1 cellular context compared by ENCODE assay signal in the genomic region with DNA sequence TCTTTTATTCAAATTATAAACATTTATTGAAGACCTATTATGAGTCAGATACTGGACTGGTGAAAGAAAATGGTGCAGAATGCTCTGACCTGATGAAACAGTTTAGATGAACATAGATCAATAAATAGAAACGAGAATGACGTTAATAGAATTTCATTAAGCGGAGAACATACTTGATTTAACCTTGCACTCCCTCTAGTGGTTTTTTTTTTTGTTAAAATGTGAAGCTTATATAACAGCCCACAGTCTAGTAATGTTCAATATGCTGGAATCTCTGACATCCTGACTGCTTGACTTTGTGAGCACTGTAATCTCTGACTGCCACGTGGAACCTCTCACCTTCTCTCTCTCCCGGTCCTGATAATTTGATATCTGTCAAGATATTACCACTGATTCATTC.
TF ChIP-seq lines count a peak whose summit lies in the region.

No MANE protein-coding gene starts in this region.

TF ChIP-seq in H1, 55 proteins besides CTCF, POLR2A, EP300 and RAD21 (continued from another document):
- TF ChIP-seq, protein P1, sequence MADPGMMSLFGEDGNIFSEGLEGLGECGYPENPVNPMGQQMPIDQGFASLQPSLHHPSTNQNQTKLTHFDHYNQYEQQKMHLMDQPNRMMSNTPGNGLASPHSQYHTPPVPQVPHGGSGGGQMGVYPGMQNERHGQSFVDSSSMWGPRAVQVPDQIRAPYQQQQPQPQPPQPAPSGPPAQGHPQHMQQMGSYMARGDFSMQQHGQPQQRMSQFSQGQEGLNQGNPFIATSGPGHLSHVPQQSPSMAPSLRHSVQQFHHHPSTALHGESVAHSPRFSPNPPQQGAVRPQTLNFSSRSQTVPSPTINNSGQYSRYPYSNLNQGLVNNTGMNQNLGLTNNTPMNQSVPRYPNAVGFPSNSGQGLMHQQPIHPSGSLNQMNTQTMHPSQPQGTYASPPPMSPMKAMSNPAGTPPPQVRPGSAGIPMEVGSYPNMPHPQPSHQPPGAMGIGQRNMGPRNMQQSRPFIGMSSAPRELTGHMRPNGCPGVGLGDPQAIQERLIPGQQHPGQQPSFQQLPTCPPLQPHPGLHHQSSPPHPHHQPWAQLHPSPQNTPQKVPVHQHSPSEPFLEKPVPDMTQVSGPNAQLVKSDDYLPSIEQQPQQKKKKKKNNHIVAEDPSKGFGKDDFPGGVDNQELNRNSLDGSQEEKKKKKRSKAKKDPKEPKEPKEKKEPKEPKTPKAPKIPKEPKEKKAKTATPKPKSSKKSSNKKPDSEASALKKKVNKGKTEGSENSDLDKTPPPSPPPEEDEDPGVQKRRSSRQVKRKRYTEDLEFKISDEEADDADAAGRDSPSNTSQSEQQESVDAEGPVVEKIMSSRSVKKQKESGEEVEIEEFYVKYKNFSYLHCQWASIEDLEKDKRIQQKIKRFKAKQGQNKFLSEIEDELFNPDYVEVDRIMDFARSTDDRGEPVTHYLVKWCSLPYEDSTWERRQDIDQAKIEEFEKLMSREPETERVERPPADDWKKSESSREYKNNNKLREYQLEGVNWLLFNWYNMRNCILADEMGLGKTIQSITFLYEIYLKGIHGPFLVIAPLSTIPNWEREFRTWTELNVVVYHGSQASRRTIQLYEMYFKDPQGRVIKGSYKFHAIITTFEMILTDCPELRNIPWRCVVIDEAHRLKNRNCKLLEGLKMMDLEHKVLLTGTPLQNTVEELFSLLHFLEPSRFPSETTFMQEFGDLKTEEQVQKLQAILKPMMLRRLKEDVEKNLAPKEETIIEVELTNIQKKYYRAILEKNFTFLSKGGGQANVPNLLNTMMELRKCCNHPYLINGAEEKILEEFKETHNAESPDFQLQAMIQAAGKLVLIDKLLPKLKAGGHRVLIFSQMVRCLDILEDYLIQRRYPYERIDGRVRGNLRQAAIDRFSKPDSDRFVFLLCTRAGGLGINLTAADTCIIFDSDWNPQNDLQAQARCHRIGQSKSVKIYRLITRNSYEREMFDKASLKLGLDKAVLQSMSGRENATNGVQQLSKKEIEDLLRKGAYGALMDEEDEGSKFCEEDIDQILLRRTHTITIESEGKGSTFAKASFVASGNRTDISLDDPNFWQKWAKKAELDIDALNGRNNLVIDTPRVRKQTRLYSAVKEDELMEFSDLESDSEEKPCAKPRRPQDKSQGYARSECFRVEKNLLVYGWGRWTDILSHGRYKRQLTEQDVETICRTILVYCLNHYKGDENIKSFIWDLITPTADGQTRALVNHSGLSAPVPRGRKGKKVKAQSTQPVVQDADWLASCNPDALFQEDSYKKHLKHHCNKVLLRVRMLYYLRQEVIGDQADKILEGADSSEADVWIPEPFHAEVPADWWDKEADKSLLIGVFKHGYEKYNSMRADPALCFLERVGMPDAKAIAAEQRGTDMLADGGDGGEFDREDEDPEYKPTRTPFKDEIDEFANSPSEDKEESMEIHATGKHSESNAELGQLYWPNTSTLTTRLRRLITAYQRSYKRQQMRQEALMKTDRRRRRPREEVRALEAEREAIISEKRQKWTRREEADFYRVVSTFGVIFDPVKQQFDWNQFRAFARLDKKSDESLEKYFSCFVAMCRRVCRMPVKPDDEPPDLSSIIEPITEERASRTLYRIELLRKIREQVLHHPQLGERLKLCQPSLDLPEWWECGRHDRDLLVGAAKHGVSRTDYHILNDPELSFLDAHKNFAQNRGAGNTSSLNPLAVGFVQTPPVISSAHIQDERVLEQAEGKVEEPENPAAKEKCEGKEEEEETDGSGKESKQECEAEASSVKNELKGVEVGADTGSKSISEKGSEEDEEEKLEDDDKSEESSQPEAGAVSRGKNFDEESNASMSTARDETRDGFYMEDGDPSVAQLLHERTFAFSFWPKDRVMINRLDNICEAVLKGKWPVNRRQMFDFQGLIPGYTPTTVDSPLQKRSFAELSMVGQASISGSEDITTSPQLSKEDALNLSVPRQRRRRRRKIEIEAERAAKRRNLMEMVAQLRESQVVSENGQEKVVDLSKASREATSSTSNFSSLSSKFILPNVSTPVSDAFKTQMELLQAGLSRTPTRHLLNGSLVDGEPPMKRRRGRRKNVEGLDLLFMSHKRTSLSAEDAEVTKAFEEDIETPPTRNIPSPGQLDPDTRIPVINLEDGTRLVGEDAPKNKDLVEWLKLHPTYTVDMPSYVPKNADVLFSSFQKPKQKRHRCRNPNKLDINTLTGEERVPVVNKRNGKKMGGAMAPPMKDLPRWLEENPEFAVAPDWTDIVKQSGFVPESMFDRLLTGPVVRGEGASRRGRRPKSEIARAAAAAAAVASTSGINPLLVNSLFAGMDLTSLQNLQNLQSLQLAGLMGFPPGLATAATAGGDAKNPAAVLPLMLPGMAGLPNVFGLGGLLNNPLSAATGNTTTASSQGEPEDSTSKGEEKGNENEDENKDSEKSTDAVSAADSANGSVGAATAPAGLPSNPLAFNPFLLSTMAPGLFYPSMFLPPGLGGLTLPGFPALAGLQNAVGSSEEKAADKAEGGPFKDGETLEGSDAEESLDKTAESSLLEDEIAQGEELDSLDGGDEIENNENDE (IDR thresholded peaks at IDR 0.05; ENCODE audit: insufficient replicate concordance, low read length), result no peak
- TF ChIP-seq TBP (IDR thresholded peaks at IDR 0.05; ENCODE audit: low read depth, low read length), result no peak
- TF ChIP-seq, protein P2, sequence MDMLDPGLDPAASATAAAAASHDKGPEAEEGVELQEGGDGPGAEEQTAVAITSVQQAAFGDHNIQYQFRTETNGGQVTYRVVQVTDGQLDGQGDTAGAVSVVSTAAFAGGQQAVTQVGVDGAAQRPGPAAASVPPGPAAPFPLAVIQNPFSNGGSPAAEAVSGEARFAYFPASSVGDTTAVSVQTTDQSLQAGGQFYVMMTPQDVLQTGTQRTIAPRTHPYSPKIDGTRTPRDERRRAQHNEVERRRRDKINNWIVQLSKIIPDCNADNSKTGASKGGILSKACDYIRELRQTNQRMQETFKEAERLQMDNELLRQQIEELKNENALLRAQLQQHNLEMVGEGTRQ (IDR thresholded peaks at IDR 0.05; ENCODE audit: low read length), result no peak
- no peak for TF ChIP-seq CHD1 (IDR thresholded peaks at IDR 0.05; ENCODE audit: low read depth, low read length)
- TF ChIP-seq RXRA (IDR thresholded peaks at IDR 0.05; ENCODE audit: insufficient read depth, low read depth, low read length), result no peak
- no peak for TF ChIP-seq BACH1 (IDR thresholded peaks at IDR 0.05; ENCODE audit: low read length)
- no peak for TF ChIP-seq RBBP5 (IDR thresholded peaks at IDR 0.05; ENCODE audit: borderline replicate concordance, low read depth, low read length)
- no peak for TF ChIP-seq CEBPB (IDR thresholded peaks at IDR 0.05; ENCODE audit: low read depth, low read length)
- TF ChIP-seq GABPA (IDR thresholded peaks at IDR 0.05; ENCODE audit: borderline replicate concordance, insufficient read depth, low read length), result no peak
- TF ChIP-seq BCL11A (IDR thresholded peaks at IDR 0.05; ENCODE audit: low read depth in 2 of 2, low read length in 2 of 2), result no peak
